1 cellular context compared by ENCODE assay signal in the genomic region with DNA sequence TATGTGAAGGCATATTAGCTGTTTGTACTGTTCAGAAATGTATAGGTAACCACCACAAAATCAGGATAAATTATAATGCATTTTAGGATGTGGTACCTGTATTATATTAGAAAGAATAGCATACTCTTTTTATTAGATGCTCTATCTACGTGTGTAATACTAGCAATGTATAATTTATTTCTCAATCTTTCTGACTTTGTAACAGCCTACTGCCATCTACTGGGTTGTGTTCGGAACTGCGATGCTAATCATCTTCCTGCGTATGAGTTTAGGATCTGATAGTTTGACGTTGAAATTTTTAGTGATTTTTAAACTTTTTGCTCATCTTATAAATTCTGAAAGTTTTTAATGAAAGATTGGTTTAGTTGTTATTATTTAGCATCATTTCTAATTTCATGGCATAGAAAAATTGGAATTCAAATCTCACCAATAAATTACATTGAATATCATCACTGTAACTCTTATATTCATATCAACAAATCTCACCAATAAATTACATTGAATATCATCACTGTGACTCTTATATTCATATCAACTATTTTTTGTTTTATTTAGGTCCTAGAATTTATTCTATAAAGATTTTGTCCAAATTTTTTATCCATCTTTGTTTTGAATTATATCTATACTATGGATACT.
TF ChIP-seq lines count a peak whose summit lies in the region.

No MANE protein-coding gene starts in this region.

TF ChIP-seq in K562, 482 proteins besides CTCF, POLR2A, EP300 and RAD21 (continues in another document):
- TF ChIP-seq, protein P1, sequence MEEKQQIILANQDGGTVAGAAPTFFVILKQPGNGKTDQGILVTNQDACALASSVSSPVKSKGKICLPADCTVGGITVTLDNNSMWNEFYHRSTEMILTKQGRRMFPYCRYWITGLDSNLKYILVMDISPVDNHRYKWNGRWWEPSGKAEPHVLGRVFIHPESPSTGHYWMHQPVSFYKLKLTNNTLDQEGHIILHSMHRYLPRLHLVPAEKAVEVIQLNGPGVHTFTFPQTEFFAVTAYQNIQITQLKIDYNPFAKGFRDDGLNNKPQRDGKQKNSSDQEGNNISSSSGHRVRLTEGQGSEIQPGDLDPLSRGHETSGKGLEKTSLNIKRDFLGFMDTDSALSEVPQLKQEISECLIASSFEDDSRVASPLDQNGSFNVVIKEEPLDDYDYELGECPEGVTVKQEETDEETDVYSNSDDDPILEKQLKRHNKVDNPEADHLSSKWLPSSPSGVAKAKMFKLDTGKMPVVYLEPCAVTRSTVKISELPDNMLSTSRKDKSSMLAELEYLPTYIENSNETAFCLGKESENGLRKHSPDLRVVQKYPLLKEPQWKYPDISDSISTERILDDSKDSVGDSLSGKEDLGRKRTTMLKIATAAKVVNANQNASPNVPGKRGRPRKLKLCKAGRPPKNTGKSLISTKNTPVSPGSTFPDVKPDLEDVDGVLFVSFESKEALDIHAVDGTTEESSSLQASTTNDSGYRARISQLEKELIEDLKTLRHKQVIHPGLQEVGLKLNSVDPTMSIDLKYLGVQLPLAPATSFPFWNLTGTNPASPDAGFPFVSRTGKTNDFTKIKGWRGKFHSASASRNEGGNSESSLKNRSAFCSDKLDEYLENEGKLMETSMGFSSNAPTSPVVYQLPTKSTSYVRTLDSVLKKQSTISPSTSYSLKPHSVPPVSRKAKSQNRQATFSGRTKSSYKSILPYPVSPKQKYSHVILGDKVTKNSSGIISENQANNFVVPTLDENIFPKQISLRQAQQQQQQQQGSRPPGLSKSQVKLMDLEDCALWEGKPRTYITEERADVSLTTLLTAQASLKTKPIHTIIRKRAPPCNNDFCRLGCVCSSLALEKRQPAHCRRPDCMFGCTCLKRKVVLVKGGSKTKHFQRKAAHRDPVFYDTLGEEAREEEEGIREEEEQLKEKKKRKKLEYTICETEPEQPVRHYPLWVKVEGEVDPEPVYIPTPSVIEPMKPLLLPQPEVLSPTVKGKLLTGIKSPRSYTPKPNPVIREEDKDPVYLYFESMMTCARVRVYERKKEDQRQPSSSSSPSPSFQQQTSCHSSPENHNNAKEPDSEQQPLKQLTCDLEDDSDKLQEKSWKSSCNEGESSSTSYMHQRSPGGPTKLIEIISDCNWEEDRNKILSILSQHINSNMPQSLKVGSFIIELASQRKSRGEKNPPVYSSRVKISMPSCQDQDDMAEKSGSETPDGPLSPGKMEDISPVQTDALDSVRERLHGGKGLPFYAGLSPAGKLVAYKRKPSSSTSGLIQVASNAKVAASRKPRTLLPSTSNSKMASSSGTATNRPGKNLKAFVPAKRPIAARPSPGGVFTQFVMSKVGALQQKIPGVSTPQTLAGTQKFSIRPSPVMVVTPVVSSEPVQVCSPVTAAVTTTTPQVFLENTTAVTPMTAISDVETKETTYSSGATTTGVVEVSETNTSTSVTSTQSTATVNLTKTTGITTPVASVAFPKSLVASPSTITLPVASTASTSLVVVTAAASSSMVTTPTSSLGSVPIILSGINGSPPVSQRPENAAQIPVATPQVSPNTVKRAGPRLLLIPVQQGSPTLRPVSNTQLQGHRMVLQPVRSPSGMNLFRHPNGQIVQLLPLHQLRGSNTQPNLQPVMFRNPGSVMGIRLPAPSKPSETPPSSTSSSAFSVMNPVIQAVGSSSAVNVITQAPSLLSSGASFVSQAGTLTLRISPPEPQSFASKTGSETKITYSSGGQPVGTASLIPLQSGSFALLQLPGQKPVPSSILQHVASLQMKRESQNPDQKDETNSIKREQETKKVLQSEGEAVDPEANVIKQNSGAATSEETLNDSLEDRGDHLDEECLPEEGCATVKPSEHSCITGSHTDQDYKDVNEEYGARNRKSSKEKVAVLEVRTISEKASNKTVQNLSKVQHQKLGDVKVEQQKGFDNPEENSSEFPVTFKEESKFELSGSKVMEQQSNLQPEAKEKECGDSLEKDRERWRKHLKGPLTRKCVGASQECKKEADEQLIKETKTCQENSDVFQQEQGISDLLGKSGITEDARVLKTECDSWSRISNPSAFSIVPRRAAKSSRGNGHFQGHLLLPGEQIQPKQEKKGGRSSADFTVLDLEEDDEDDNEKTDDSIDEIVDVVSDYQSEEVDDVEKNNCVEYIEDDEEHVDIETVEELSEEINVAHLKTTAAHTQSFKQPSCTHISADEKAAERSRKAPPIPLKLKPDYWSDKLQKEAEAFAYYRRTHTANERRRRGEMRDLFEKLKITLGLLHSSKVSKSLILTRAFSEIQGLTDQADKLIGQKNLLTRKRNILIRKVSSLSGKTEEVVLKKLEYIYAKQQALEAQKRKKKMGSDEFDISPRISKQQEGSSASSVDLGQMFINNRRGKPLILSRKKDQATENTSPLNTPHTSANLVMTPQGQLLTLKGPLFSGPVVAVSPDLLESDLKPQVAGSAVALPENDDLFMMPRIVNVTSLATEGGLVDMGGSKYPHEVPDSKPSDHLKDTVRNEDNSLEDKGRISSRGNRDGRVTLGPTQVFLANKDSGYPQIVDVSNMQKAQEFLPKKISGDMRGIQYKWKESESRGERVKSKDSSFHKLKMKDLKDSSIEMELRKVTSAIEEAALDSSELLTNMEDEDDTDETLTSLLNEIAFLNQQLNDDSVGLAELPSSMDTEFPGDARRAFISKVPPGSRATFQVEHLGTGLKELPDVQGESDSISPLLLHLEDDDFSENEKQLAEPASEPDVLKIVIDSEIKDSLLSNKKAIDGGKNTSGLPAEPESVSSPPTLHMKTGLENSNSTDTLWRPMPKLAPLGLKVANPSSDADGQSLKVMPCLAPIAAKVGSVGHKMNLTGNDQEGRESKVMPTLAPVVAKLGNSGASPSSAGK (IDR thresholded peaks at IDR 0.05) = no peak
- TF ChIP-seq HDAC1 (IDR thresholded peaks at IDR 0.05) (no peak), PHF8 (IDR thresholded peaks at IDR 0.05; ENCODE audit: borderline replicate concordance, low read length) (no peak), STAT5B (CRISPR knock-in tag; IDR thresholded peaks at IDR 0.05) (no peak), BCL6 (CRISPR knock-in tag; IDR thresholded peaks at IDR 0.05) (no peak), ZNF75A (CRISPR knock-in tag; IDR thresholded peaks at IDR 0.05) (no peak), TEAD2 (tag; IDR thresholded peaks at IDR 0.05) (no peak), TFAM (CRISPR knock-in tag; conservative IDR thresholded peaks at IDR 0.05) (no peak), LEF1 (IDR thresholded peaks at IDR 0.05) (no peak), ZBTB7A (IDR thresholded peaks at IDR 0.05; ENCODE audit: borderline replicate concordance, control insufficient read depth, low read depth, low read length) (no peak), HLTF (IDR thresholded peaks at IDR 0.05) (no peak), POLR2AphosphoS2 (IDR thresholded peaks at IDR 0.05; ENCODE audit: low read length) (no peak), ZNF134 (CRISPR knock-in tag; conservative IDR thresholded peaks at IDR 0.05) (no peak)
- TF ChIP-seq, protein P2, sequence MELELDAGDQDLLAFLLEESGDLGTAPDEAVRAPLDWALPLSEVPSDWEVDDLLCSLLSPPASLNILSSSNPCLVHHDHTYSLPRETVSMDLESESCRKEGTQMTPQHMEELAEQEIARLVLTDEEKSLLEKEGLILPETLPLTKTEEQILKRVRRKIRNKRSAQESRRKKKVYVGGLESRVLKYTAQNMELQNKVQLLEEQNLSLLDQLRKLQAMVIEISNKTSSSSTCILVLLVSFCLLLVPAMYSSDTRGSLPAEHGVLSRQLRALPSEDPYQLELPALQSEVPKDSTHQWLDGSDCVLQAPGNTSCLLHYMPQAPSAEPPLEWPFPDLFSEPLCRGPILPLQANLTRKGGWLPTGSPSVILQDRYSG (tag; conservative IDR thresholded peaks at IDR 0.05; ENCODE audit: low read depth) = no peak
- TF ChIP-seq, protein P3, sequence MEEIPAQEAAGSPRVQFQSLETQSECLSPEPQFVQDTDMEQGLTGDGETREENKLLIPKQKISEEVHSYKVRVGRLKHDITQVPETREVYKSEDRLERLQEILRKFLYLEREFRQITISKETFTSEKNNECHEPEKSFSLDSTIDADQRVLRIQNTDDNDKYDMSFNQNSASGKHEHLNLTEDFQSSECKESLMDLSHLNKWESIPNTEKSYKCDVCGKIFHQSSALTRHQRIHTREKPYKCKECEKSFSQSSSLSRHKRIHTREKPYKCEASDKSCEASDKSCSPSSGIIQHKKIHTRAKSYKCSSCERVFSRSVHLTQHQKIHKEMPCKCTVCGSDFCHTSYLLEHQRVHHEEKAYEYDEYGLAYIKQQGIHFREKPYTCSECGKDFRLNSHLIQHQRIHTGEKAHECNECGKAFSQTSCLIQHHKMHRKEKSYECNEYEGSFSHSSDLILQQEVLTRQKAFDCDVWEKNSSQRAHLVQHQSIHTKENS (CRISPR knock-in tag; IDR thresholded peaks at IDR 0.05) = no peak
- TF ChIP-seq, protein P4, sequence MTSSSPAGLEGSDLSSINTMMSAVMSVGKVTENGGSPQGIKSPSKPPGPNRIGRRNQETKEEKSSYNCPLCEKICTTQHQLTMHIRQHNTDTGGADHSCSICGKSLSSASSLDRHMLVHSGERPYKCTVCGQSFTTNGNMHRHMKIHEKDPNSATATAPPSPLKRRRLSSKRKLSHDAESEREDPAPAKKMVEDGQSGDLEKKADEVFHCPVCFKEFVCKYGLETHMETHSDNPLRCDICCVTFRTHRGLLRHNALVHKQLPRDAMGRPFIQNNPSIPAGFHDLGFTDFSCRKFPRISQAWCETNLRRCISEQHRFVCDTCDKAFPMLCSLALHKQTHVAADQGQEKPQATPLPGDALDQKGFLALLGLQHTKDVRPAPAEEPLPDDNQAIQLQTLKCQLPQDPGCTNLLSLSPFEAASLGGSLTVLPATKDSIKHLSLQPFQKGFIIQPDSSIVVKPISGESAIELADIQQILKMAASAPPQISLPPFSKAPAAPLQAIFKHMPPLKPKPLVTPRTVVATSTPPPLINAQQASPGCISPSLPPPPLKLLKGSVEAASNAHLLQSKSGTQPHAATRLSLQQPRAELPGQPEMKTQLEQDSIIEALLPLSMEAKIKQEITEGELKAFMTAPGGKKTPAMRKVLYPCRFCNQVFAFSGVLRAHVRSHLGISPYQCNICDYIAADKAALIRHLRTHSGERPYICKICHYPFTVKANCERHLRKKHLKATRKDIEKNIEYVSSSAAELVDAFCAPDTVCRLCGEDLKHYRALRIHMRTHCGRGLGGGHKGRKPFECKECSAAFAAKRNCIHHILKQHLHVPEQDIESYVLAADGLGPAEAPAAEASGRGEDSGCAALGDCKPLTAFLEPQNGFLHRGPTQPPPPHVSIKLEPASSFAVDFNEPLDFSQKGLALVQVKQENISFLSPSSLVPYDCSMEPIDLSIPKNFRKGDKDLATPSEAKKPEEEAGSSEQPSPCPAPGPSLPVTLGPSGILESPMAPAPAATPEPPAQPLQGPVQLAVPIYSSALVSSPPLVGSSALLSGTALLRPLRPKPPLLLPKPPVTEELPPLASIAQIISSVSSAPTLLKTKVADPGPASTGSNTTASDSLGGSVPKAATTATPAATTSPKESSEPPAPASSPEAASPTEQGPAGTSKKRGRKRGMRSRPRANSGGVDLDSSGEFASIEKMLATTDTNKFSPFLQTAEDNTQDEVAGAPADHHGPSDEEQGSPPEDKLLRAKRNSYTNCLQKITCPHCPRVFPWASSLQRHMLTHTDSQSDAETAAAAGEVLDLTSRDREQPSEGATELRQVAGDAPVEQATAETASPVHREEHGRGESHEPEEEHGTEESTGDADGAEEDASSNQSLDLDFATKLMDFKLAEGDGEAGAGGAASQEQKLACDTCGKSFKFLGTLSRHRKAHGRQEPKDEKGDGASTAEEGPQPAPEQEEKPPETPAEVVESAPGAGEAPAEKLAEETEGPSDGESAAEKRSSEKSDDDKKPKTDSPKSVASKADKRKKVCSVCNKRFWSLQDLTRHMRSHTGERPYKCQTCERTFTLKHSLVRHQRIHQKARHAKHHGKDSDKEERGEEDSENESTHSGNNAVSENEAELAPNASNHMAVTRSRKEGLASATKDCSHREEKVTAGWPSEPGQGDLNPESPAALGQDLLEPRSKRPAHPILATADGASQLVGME (CRISPR knock-in tag; IDR thresholded peaks at IDR 0.05) = no peak
- TF ChIP-seq, protein P5, sequence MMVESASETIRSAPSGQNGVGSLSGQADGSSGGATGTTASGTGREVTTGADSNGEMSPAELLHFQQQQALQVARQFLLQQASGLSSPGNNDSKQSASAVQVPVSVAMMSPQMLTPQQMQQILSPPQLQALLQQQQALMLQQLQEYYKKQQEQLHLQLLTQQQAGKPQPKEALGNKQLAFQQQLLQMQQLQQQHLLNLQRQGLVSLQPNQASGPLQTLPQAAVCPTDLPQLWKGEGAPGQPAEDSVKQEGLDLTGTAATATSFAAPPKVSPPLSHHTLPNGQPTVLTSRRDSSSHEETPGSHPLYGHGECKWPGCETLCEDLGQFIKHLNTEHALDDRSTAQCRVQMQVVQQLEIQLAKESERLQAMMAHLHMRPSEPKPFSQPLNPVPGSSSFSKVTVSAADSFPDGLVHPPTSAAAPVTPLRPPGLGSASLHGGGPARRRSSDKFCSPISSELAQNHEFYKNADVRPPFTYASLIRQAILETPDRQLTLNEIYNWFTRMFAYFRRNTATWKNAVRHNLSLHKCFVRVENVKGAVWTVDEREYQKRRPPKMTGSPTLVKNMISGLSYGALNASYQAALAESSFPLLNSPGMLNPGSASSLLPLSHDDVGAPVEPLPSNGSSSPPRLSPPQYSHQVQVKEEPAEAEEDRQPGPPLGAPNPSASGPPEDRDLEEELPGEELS (CRISPR knock-in tag; IDR thresholded peaks at IDR 0.05; ENCODE audit: borderline replicate concordance) = no peak
- TF ChIP-seq, protein P6, sequence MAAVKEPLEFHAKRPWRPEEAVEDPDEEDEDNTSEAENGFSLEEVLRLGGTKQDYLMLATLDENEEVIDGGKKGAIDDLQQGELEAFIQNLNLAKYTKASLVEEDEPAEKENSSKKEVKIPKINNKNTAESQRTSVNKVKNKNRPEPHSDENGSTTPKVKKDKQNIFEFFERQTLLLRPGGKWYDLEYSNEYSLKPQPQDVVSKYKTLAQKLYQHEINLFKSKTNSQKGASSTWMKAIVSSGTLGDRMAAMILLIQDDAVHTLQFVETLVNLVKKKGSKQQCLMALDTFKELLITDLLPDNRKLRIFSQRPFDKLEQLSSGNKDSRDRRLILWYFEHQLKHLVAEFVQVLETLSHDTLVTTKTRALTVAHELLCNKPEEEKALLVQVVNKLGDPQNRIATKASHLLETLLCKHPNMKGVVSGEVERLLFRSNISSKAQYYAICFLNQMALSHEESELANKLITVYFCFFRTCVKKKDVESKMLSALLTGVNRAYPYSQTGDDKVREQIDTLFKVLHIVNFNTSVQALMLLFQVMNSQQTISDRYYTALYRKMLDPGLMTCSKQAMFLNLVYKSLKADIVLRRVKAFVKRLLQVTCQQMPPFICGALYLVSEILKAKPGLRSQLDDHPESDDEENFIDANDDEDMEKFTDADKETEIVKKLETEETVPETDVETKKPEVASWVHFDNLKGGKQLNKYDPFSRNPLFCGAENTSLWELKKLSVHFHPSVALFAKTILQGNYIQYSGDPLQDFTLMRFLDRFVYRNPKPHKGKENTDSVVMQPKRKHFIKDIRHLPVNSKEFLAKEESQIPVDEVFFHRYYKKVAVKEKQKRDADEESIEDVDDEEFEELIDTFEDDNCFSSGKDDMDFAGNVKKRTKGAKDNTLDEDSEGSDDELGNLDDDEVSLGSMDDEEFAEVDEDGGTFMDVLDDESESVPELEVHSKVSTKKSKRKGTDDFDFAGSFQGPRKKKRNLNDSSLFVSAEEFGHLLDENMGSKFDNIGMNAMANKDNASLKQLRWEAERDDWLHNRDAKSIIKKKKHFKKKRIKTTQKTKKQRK (IDR thresholded peaks at IDR 0.05; ENCODE audit: borderline replicate concordance, low read depth, low read length) = no peak
- TF ChIP-seq, protein P7, sequence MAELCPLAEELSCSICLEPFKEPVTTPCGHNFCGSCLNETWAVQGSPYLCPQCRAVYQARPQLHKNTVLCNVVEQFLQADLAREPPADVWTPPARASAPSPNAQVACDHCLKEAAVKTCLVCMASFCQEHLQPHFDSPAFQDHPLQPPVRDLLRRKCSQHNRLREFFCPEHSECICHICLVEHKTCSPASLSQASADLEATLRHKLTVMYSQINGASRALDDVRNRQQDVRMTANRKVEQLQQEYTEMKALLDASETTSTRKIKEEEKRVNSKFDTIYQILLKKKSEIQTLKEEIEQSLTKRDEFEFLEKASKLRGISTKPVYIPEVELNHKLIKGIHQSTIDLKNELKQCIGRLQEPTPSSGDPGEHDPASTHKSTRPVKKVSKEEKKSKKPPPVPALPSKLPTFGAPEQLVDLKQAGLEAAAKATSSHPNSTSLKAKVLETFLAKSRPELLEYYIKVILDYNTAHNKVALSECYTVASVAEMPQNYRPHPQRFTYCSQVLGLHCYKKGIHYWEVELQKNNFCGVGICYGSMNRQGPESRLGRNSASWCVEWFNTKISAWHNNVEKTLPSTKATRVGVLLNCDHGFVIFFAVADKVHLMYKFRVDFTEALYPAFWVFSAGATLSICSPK (IDR thresholded peaks at IDR 0.05; ENCODE audit: borderline replicate concordance) = no peak
